Comparison of ENCODE assay signal across 8 cellular contexts in genomic region chr18:33761363-33761762, GRCh38.
A peak's percentile ranks its signal among the peaks of the same experiment; 100 is the strongest.
DNase-seq lines count a peak whose midpoint lies in the region; ATAC-seq, FAIRE-seq and TF ChIP-seq lines count a peak whose summit lies in the region.

No MANE protein-coding gene starts in this region.

- no peak overlapping the region for H2BK120ac ChIP-seq in IMR-90 (ENCODE audit: low read depth, low read length)

- H4K8ac ChIP-seq in IMR-90 (ENCODE audit: low read depth in 2 of 2, low read length in 2 of 2), result no peak overlapping the region

- POLR2A ChIA-PET in IMR-90 (lab: Charles Lee; ENCODE audit: unreplicated experiment), result no interaction called here

- ATAC-seq in IMR-90 (ENCODE audit: low read depth) (peak; percentile 75), esophagus mucosa (no peak)

- no peak overlapping the region for H3K4me3 ChIP-seq in IMR-90 (ENCODE audit: insufficient read depth, low read depth, low read length)
- no peak overlapping the region for H3K4me3 ChIP-seq in WERI-Rb-1 (ENCODE audit: low read depth, low read length)

- H3K36me3 ChIP-seq in IMR-90 (ENCODE audit: control insufficient read depth, insufficient read depth, low read length), result no peaks in the 10 kb centered on the region
- no peaks in the 10 kb centered on the region for H3K36me3 ChIP-seq in WERI-Rb-1

- no peak overlapping the region for H3K56ac ChIP-seq in IMR-90 (ENCODE audit: extremely low read depth, insufficient read depth, low read length)

- H3K27me3 ChIP-seq in IMR-90 (ENCODE audit: control insufficient read depth, insufficient read depth, low read length), result peaks cover 3% of the 10 kb centered on the region; the same call in 1 of the 2 replicates
- peaks cover 2% of the 10 kb centered on the region for H3K27me3 ChIP-seq in WERI-Rb-1 (ENCODE audit: insufficient read depth, low read depth, severe bottlenecking)

- BruUV-seq in IMR-90 (replicated peaks; lab: Mats Ljungman, UMichigan), result no TSS peak

- H2BK15ac ChIP-seq in IMR-90 (ENCODE audit: low read depth, low read length), result no peak overlapping the region

- H3K79me1 ChIP-seq in IMR-90 (ENCODE audit: low read depth in 1 of 2, low read length in 2 of 2), result no peaks in the 10 kb centered on the region

- peak; percentile 1 for DNase-seq in Caki2 (ENCODE audit: low read depth)
- peak; percentile 28 for DNase-seq in IMR-90
- DNase-seq in WERI-Rb-1, result peak; percentile 15
- peak; percentile 49 for DNase-seq in left kidney (ENCODE audit: low read depth, low spot score)
- DNase-seq in OCI-M2 (lab: John Stamatoyannopoulos, UW; ENCODE audit: unreplicated experiment), result no peak
- no peak for DNase-seq in H54 (ENCODE audit: insufficient read length, low spot score)
- no peak for DNase-seq in stimulated activated CD4-positive, alpha-beta T cell treated with anti-CD3 and anti-CD28 coated beads, Interleukin-2, amount 100 ng/mL, for 24 hours

- TF ChIP-seq CTCF in IMR-90 (conservative IDR thresholded peaks at IDR 0.05; ENCODE audit: low read depth, low read length), result peak; percentile 49
- no peak for TF ChIP-seq CTCF in WERI-Rb-1 (IDR thresholded peaks at IDR 0.05; ENCODE audit: low read depth, low read length)

- no peak overlapping the region for H2AFZ ChIP-seq in IMR-90 (replicated peaks; ENCODE audit: low read length, poor library complexity)

- no peak overlapping the region for H2AK5ac ChIP-seq in IMR-90 (ENCODE audit: low read depth, low read length)

- TF ChIP-seq RAD21 in IMR-90 (IDR thresholded peaks at IDR 0.05; ENCODE audit: low read length), result peak; percentile 44

- H3K9ac ChIP-seq in IMR-90 (ENCODE audit: low read depth, low read length), result no peak overlapping the region

- H4K91ac ChIP-seq in IMR-90 (ENCODE audit: insufficient read depth, low read depth, low read length), result no peak overlapping the region

- H3K9me3 ChIP-seq in IMR-90 (ENCODE audit: control insufficient read depth, insufficient read depth, low read length), result no peaks in the 10 kb centered on the region
- H3K9me3 ChIP-seq in WERI-Rb-1 (ENCODE audit: severe bottlenecking), result no peaks in the 10 kb centered on the region

- TF ChIP-seq POLR2A in IMR-90 (IDR thresholded peaks at IDR 0.05; ENCODE audit: low read depth, low read length) (no peak), H54 (IDR thresholded peaks at IDR 0.05; ENCODE audit: low read depth, low read length) (no peak)

- no peak overlapping the region for H3K18ac ChIP-seq in IMR-90 (ENCODE audit: low read depth, low read length)

- H3K9me1 ChIP-seq in IMR-90 (ENCODE audit: insufficient read depth, low read length), result no peaks in the 10 kb centered on the region

- dilution Hi-C loops in IMR-90 (cut with HindIII; ENCODE audit: low sequenced_read_pairs, unreplicated experiment), result no loop called here

- no peak overlapping the region for H3K14ac ChIP-seq in IMR-90 (replicated peaks; ENCODE audit: low read depth, low read length)

- no peak overlapping the region for H2BK20ac ChIP-seq in IMR-90 (ENCODE audit: low read depth, low read length)

- no peak overlapping the region for H2BK5ac ChIP-seq in IMR-90 (ENCODE audit: low read depth, low read length, poor library complexity, severe bottlenecking)

- no peak overlapping the region for H3K4me2 ChIP-seq in IMR-90 (ENCODE audit: low read depth, low read length)

- no peak overlapping the region for H2AK9ac ChIP-seq in IMR-90 (replicated peaks; ENCODE audit: low read depth, low read length, poor library complexity)

- CTCF ChIA-PET in IMR-90 (lab: Yijun Ruan, JAX), result interaction anchor here (0.8 to 1.2 kb wide), 3 partner anchors 11 to 529 kb away, joined by 3 to 5 read pairs (median 3); no protein-coding TSS in a partner anchor

- no peak overlapping the region for H3K23ac ChIP-seq in IMR-90 (ENCODE audit: low read depth, low read length)

- H3K4me1 ChIP-seq in IMR-90 (ENCODE audit: control insufficient read depth, insufficient read depth, low read length), result peaks cover 2% of the 10 kb centered on the region; the same call in 1 of the 2 replicates

- intact Hi-C loops in IMR-90 (cut with micrococcal nuclease), result loop anchor here (1.0 to 10.0 kb wide), 3 partner anchors 257 to 529 kb away; partner anchors contain the start of gene CCDC178

- no peak overlapping the region for H3K4ac ChIP-seq in IMR-90 (ENCODE audit: low read depth, low read length)

- no peak overlapping the region for H3K27ac ChIP-seq in IMR-90 (ENCODE audit: insufficient read depth, low read length)
- H3K27ac ChIP-seq in WERI-Rb-1, result no peak overlapping the region

- in situ Hi-C loops in Caki2 (cut with HindIII; ENCODE audit: low pct_unique_long_range_greater_than_20kb, low sequenced_read_pairs) (no loop called here), IMR-90 (cut with MboI; ENCODE audit: low sequenced_read_pairs) (loop anchor here (10.0 kb wide), 1 partner anchor 527 kb away; no protein-coding TSS in a partner anchor)

- no peak overlapping the region for H4K5ac ChIP-seq in IMR-90 (ENCODE audit: low read depth, low read length)

- FAIRE-seq in H54 (lab: Jason Lieb, UNC), result no peak

- H4K20me1 ChIP-seq in IMR-90 (ENCODE audit: insufficient read depth, low read length), result no peaks in the 10 kb centered on the region

TF ChIP-seq in IMR-90, 13 proteins besides CTCF, POLR2A, EP300 and RAD21:
- TF ChIP-seq RFX5 (IDR thresholded peaks at IDR 0.05; ENCODE audit: low read depth, low read length), result no peak
TF ChIP-seq in IMR-90: peak in this region for 0.

Comparison
In these comparisons a context has a peak if more than half of its experiments do, and no peak if none do; other contexts are left out.
1. DNase-seq: peak in Caki2 (single experiment), IMR-90 (single experiment), WERI-Rb-1 (single experiment) and left kidney (single experiment); none in OCI-M2 (single experiment), H54 (single experiment) and stimulated activated CD4-positive, alpha-beta T cell treated with anti-CD3 and anti-CD28 coated beads, Interleukin-2, amount 100 ng/mL, for 24 hours (0 of 2).